In the genomic region with DNA sequence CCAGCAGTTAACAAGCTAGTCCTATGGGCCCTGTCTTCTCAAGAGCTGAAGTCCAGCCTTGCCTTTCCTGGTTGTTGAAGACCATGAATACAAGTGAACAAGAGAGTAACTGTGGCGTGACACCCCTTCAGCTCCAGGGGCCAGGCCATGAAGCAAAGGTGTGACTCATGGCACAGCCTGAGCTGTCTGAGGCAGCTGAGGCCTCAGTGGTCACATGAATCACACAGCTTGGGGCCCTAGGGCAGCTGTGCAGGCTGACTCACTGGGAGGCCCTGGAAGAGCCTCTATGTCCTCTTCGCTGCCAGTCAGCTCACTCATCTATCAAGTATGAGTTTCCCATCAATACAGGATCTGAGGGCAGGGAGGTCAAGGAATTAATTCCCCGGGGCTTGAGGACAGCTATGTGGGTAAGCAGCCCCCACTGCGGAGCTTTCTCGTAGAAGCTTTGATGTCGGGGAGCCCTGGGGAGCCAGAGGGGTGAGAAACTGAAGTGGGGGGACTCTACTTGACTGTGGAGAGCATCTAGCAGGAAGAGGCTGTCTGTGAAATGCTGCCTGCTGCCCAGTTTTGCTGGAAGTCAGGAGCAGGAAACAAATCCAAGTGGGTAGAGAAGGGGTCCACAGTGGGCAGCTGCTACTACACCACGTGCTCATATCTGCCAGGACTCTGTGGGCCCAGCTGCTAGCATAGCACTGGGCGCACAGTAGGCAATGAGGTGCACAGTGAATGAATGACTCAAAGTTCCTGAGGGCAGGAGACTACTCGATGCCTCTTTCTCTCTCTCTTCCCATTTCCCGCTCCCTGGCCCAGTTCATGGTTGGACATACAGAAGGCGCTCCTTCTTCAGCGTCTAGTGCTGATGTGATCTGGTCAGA, we compare ENCODE assay signal across 1 cellular context.
TF ChIP-seq lines count a peak whose summit lies in the region.

No MANE protein-coding gene starts in this region.

TF ChIP-seq in HepG2, 621 proteins besides CTCF, POLR2A, EP300 and RAD21 (continued from another document and continues in another):
- TF ChIP-seq ZNF318 (CRISPR knock-in tag; IDR thresholded peaks at IDR 0.05) (no peak), FOXM1 (CRISPR knock-in tag; IDR thresholded peaks at IDR 0.05) (no peak), ZNF883 (CRISPR knock-in tag; IDR thresholded peaks at IDR 0.05; ENCODE audit: not compliant biosample characterization) (no peak), DR1 (CRISPR knock-in tag; IDR thresholded peaks at IDR 0.05) (no peak), NCOA2 (CRISPR knock-in tag; IDR thresholded peaks at IDR 0.05) (peak; percentile 65), JARID2 (CRISPR knock-in tag; IDR thresholded peaks at IDR 0.05; ENCODE audit: insufficient replicate concordance) (no peak), MAFF (IDR thresholded peaks at IDR 0.05; ENCODE audit: low read depth, low read length) (no peak), PITX1 (CRISPR knock-in tag; IDR thresholded peaks at IDR 0.05) (no peak), ZNF556 (CRISPR knock-in tag; IDR thresholded peaks at IDR 0.05; ENCODE audit: borderline replicate concordance) (no peak), ZNF547 (CRISPR knock-in tag; IDR thresholded peaks at IDR 0.05) (no peak; the same call in 1 of the 2 replicates), ZNF597 (CRISPR knock-in tag; IDR thresholded peaks at IDR 0.05) (no peak), PAF1 (CRISPR knock-in tag; IDR thresholded peaks at IDR 0.05) (no peak), SP5 (CRISPR knock-in tag; IDR thresholded peaks at IDR 0.05; ENCODE audit: borderline replicate concordance, low read depth) (peak; percentile 53; the same call in 1 of the 2 replicates), TIGD3 (CRISPR knock-in tag; IDR thresholded peaks at IDR 0.05; ENCODE audit: borderline replicate concordance) (no peak), ZNF563 (CRISPR knock-in tag; IDR thresholded peaks at IDR 0.05) (no peak), TFE3 (CRISPR knock-in tag; IDR thresholded peaks at IDR 0.05) (peak; percentile 98), ZNF598 (CRISPR knock-in tag; IDR thresholded peaks at IDR 0.05; ENCODE audit: borderline replicate concordance) (no peak), ZNF263 (CRISPR knock-in tag; IDR thresholded peaks at IDR 0.05) (no peak), ESRRA (CRISPR knock-in tag; IDR thresholded peaks at IDR 0.05; ENCODE audit: low read depth) (no peak), HDAC6 (IDR thresholded peaks at IDR 0.05; ENCODE audit: low read depth, low read length) (no peak), ZNF121 (CRISPR knock-in tag; IDR thresholded peaks at IDR 0.05) (no peak), AGO2 (optimal IDR thresholded peaks at IDR 0.05; ENCODE audit: low read depth, low read length) (no peak), ATF1 (CRISPR knock-in tag; IDR thresholded peaks at IDR 0.05) (no peak), ZNF235 (CRISPR knock-in tag; IDR thresholded peaks at IDR 0.05; ENCODE audit: borderline replicate concordance) (no peak), HMG20B (CRISPR knock-in tag; conservative IDR thresholded peaks at IDR 0.05) (peak; percentile 58; the same call in 1 of the 2 replicates), SMAD3 (CRISPR knock-in tag; IDR thresholded peaks at IDR 0.05) (peak; percentile 88), SMARCE1 (IDR thresholded peaks at IDR 0.05; ENCODE audit: borderline replicate concordance) (no peak), CHCHD3 (CRISPR knock-in tag; IDR thresholded peaks at IDR 0.05) (no peak), FOXP1 (IDR thresholded peaks at IDR 0.05) (no peak), FOXP1 (CRISPR knock-in tag; IDR thresholded peaks at IDR 0.05) (peak; percentile 62), ZFP82 (CRISPR knock-in tag; IDR thresholded peaks at IDR 0.05; ENCODE audit: borderline replicate concordance) (peak; percentile 31; the same call in 1 of the 2 replicates), ZMYM4 (CRISPR knock-in tag; IDR thresholded peaks at IDR 0.05) (no peak), PHF21A (CRISPR knock-in tag; IDR thresholded peaks at IDR 0.05) (0 out of 2 replicates have a peak, but pooled peaks have one; percentile 13), TCF7 (IDR thresholded peaks at IDR 0.05; ENCODE audit: low read depth) (peak; percentile 27; the same call in 1 of the 2 replicates), GATA4 (IDR thresholded peaks at IDR 0.05; ENCODE audit: borderline replicate concordance, low read depth) (no peak), TCF12 (IDR thresholded peaks at IDR 0.05) (no peak), TCF12 (CRISPR knock-in tag; IDR thresholded peaks at IDR 0.05) (no peak), PTBP1 (IDR thresholded peaks at IDR 0.05; ENCODE audit: low read depth, low read length, poor library complexity, severe bottlenecking) (no peak), ZNF24 (IDR thresholded peaks at IDR 0.05) (0 out of 2 replicates have a peak, but pooled peaks have one; percentile 40), POLR2AphosphoS2 (IDR thresholded peaks at IDR 0.05; ENCODE audit: low read depth, low read length) (no peak; the same call in 1 of the 2 replicates), HMGA1 (CRISPR knock-in tag; conservative IDR thresholded peaks at IDR 0.05) (no peak), IRF1 (CRISPR knock-in tag; IDR thresholded peaks at IDR 0.05; ENCODE audit: low read depth) (no peak), ZNF12 (CRISPR knock-in tag; IDR thresholded peaks at IDR 0.05) (peak; percentile 76; the same call in 1 of the 2 replicates), ZNF780A (CRISPR knock-in tag; IDR thresholded peaks at IDR 0.05) (no peak)
- TF ChIP-seq, protein P1, sequence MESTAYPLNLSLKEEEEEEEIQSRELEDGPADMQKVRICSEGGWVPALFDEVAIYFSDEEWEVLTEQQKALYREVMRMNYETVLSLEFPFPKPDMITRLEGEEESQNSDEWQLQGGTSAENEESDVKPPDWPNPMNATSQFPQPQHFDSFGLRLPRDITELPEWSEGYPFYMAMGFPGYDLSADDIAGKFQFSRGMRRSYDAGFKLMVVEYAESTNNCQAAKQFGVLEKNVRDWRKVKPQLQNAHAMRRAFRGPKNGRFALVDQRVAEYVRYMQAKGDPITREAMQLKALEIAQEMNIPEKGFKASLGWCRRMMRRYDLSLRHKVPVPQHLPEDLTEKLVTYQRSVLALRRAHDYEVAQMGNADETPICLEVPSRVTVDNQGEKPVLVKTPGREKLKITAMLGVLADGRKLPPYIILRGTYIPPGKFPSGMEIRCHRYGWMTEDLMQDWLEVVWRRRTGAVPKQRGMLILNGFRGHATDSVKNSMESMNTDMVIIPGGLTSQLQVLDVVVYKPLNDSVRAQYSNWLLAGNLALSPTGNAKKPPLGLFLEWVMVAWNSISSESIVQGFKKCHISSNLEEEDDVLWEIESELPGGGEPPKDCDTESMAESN (CRISPR knock-in tag; conservative IDR thresholded peaks at IDR 0.05) = no peak
- TF ChIP-seq, protein P2, sequence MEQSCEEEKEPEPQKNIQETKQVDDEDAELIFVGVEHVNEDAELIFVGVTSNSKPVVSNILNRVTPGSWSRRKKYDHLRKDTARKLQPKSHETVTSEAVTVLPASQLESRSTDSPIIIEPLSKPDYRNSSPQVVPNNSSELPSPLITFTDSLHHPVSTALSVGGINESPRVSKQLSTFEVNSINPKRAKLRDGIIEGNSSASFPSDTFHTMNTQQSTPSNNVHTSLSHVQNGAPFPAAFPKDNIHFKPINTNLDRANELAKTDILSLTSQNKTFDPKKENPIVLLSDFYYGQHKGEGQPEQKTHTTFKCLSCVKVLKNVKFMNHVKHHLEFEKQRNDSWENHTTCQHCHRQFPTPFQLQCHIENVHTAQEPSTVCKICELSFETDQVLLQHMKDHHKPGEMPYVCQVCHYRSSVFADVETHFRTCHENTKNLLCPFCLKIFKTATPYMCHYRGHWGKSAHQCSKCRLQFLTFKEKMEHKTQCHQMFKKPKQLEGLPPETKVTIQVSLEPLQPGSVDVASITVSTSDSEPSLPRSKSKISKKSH (CRISPR knock-in tag; IDR thresholded peaks at IDR 0.05; ENCODE audit: borderline replicate concordance) = no peak
- TF ChIP-seq, protein P3, sequence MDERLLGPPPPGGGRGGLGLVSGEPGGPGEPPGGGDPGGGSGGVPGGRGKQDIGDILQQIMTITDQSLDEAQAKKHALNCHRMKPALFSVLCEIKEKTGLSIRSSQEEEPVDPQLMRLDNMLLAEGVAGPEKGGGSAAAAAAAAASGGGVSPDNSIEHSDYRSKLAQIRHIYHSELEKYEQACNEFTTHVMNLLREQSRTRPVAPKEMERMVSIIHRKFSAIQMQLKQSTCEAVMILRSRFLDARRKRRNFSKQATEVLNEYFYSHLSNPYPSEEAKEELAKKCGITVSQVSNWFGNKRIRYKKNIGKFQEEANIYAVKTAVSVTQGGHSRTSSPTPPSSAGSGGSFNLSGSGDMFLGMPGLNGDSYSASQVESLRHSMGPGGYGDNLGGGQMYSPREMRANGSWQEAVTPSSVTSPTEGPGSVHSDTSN (CRISPR knock-in tag; IDR thresholded peaks at IDR 0.05) = no peak
